In the genomic region with DNA sequence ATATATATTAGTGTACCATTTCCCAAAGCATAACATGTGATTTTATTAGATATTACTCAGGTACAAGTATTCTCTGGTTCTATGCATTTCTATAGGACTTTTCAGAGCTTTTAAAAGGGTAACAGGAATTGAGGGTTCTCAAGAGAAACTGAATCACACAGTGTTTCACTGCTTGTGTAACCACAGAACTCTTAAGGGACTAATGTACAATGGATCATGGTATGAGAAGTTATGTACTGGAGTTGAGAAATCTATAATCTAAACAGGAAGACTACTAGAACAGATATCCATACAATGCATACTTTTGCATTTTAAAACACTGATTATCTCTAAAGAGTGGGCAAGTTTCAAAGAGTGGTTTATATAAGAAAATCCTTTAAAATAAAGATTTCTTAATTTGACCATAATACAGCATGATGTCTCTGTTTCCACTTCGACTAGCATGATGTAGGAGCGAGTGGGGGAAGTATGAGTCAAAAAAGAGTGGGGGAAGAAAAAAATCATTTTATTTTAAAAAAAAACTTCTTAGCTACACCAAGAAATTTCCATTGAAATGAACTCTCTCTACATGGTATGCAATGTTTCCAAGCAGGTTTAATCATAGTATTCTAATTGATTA, we compare ENCODE assay signal across 17 cellular contexts.
DNase-seq lines count a peak whose midpoint lies in the region; ATAC-seq and TF ChIP-seq lines count a peak whose summit lies in the region.
"Had no signal": no experiment of that assay in that cellular context is flagged by ENCODE, and none has a peak within 500 bp of the region (broad histone marks: within the 10 kb centered on the region; RNA-seq: fewer than 3 reads in every experiment).

No MANE protein-coding gene starts in this region.

- no peak for TF ChIP-seq CTCF in HFFc6 (IDR thresholded peaks at IDR 0.05)
- TF ChIP-seq CTCF in foreskin fibroblast (IDR thresholded peaks at IDR 0.05; ENCODE audit: low read depth, low read length), result no peak
- no peak for TF ChIP-seq CTCF in adrenal gland (IDR thresholded peaks at IDR 0.05)

- H3K36me3 ChIP-seq in adrenal gland (replicated peaks in 1 of 2), result no peaks in the 10 kb centered on the region
- H3K36me3 ChIP-seq: lower lobe of right lung, thyroid gland had no signal

- H3K4me1 Mint-ChIP-seq in HFFc6 (ENCODE audit: low read depth), result peaks cover 24% of the 10 kb centered on the region
- peaks cover 73% of the 10 kb centered on the region for H3K4me1 Mint-ChIP-seq in activated naive CD8-positive, alpha-beta T cell treated with anti-CD3 and anti-CD28 coated beads, Interleukin-2, amount 50 U/mL, for 24 hours

- H3K27ac ChIP-seq in adrenal gland, result no peak overlapping the region
- H3K27ac ChIP-seq: HL-60, lower lobe of right lung, thyroid gland had no signal

- H3K4me1 ChIP-seq in adrenal gland (replicated peaks in 1 of 2), result peaks cover 0 to 7% of the 10 kb centered on the region in 2 donors

- H3K4me3 Mint-ChIP-seq in HFFc6, result peak overlapping the region; percentile 37; the same call in 1 of the 2 replicates
- H3K4me3 Mint-ChIP-seq in activated naive CD8-positive, alpha-beta T cell treated with anti-CD3 and anti-CD28 coated beads, Interleukin-2, amount 50 U/mL, for 24 hours, result peak overlapping the region; percentile 54
- H3K4me3 Mint-ChIP-seq: activated CD4-positive, alpha-beta T cell treated with anti-CD3 and anti-CD28 coated beads, Interleukin-2, amount 10 ng/mL, durations not matched to agents 7 days and 5 days; activated naive CD4-positive, alpha-beta T cell treated with anti-CD3 and anti-CD28 coated beads, Interleukin-2, amount 10 ng/mL, durations not matched to agents 7 days and 5 days; natural killer cell had no signal

- intact Hi-C loops in adrenal gland (cut with DNase I), result no loop called here
- intact Hi-C loops in cardiac septum (cut with DNase I), result no loop called here

- no peaks in the 10 kb centered on the region for H3K9me3 Mint-ChIP-seq in HFFc6
- peaks cover 9% of the 10 kb centered on the region for H3K9me3 Mint-ChIP-seq in activated naive CD8-positive, alpha-beta T cell treated with anti-CD3 and anti-CD28 coated beads, Interleukin-2, amount 50 U/mL, for 24 hours
- H3K9me3 Mint-ChIP-seq: activated CD4-positive, alpha-beta T cell treated with anti-CD3 and anti-CD28 coated beads, Interleukin-2, amount 10 ng/mL, durations not matched to agents 7 days and 5 days; activated naive CD4-positive, alpha-beta T cell treated with anti-CD3 and anti-CD28 coated beads, Interleukin-2, amount 10 ng/mL, durations not matched to agents 7 days and 5 days had no signal

- ATAC-seq in activated naive CD8-positive, alpha-beta T cell treated with anti-CD3 and anti-CD28 coated beads, Interleukin-2, amount 50 U/mL, for 24 hours, result peak; percentile 92
- ATAC-seq: lower lobe of right lung, natural killer cell had no signal

- H3K27me3 Mint-ChIP-seq in HFFc6 (ENCODE audit: insufficient read depth), result no peaks in the 10 kb centered on the region
- H3K27me3 Mint-ChIP-seq in activated naive CD8-positive, alpha-beta T cell treated with anti-CD3 and anti-CD28 coated beads, Interleukin-2, amount 50 U/mL, for 24 hours, result no peaks in the 10 kb centered on the region
- H3K27me3 Mint-ChIP-seq: activated CD4-positive, alpha-beta T cell treated with anti-CD3 and anti-CD28 coated beads, Interleukin-2, amount 10 ng/mL, durations not matched to agents 7 days and 5 days; activated naive CD4-positive, alpha-beta T cell treated with anti-CD3 and anti-CD28 coated beads, Interleukin-2, amount 10 ng/mL, durations not matched to agents 7 days and 5 days had no signal

- H3K27me3 ChIP-seq in adrenal gland, result no peaks in the 10 kb centered on the region
- H3K27me3 ChIP-seq: thyroid gland had no signal

- TF ChIP-seq POLR2A in adrenal gland (IDR thresholded peaks at IDR 0.05), result no peak

- H3K4me3 ChIP-seq in foreskin fibroblast (ENCODE audit: low read depth in 1 of 2, low read length in 2 of 2), result no peak overlapping the region
- H3K4me3 ChIP-seq in adrenal gland, result no peak overlapping the region
- H3K4me3 ChIP-seq: lower lobe of right lung, thyroid gland had no signal

- no peaks in the 10 kb centered on the region for H3K36me3 Mint-ChIP-seq in HFFc6 (ENCODE audit: low read depth)
- H3K36me3 Mint-ChIP-seq in activated naive CD8-positive, alpha-beta T cell treated with anti-CD3 and anti-CD28 coated beads, Interleukin-2, amount 50 U/mL, for 24 hours (ENCODE audit: low read depth), result peaks cover 22% of the 10 kb centered on the region
- H3K36me3 Mint-ChIP-seq: activated naive CD4-positive, alpha-beta T cell treated with anti-CD3 and anti-CD28 coated beads, Interleukin-2, amount 10 ng/mL, durations not matched to agents 7 days and 5 days; natural killer cell had no signal

- no peaks in the 10 kb centered on the region for H3K9me3 ChIP-seq in adrenal gland (replicated peaks in 1 of 3)
- H3K9me3 ChIP-seq: lower lobe of right lung, thyroid gland had no signal

- DNase-seq in ELR (ENCODE audit: low read depth), result peak; percentile 68
- DNase-seq in HFFc6, result peak; percentile 21
- no peak for DNase-seq in activated naive CD8-positive, alpha-beta T cell treated with anti-CD3 and anti-CD28 coated beads, Interleukin-2, amount 50 U/mL, for 24 hours
- peak; percentile 58 to 74 for DNase-seq in foreskin fibroblast
- no peak for DNase-seq in amniotic stem cell (lab: John Stamatoyannopoulos, UW)
- no peak for DNase-seq in adrenal gland
- DNase-seq in mucosa of gallbladder (ENCODE audit: low spot score), result no peak
- DNase-seq in cardiac septum (ENCODE audit: low spot score), result no peak
- DNase-seq: activated CD4-positive, alpha-beta T cell treated with anti-CD3 and anti-CD28 coated beads, Interleukin-2, amount 10 ng/mL, durations not matched to agents 7 days and 5 days; activated naive CD4-positive, alpha-beta T cell treated with anti-CD3 and anti-CD28 coated beads, Interleukin-2, amount 10 ng/mL, durations not matched to agents 7 days and 5 days; C1 segment of cervical spinal cord; DMS79 treated with DMSO at 0.1 percent for 48 hours; lower lobe of right lung; natural killer cell; NCI-H2029 treated with DMSO at 0.1 percent for 48 hours; thyroid gland had no signal

- H3K27ac Mint-ChIP-seq in HFFc6, result no peak overlapping the region
- H3K27ac Mint-ChIP-seq in activated naive CD8-positive, alpha-beta T cell treated with anti-CD3 and anti-CD28 coated beads, Interleukin-2, amount 50 U/mL, for 24 hours, result peak overlapping the region; percentile 88
- H3K27ac Mint-ChIP-seq: activated CD4-positive, alpha-beta T cell treated with anti-CD3 and anti-CD28 coated beads, Interleukin-2, amount 10 ng/mL, durations not matched to agents 7 days and 5 days; activated naive CD4-positive, alpha-beta T cell treated with anti-CD3 and anti-CD28 coated beads, Interleukin-2, amount 10 ng/mL, durations not matched to agents 7 days and 5 days; natural killer cell had no signal

- 65 to 75% (median 70%) methylated on average over 2 of the region's 2 CpGs for WGBS in adrenal gland, 4 donors

Comparison
In these comparisons a context has a peak if more than half of its experiments do, and no peak if none do; other contexts are left out.
1. DNase-seq: peak in ELR (single experiment), HFFc6 (single experiment) and foreskin fibroblast (2 of 2); none in activated naive CD8-positive, alpha-beta T cell treated with anti-CD3 and anti-CD28 coated beads, Interleukin-2, amount 50 U/mL, for 24 hours (single experiment), amniotic stem cell (single experiment), adrenal gland (0 of 7), mucosa of gallbladder (single experiment) and cardiac septum (single experiment).